In genomic region chr6:36598739-36599318, GRCh38 we compare ENCODE assay signal across 8 cellular contexts. TPM values are rescaled to one million over a fixed set of nuclear protein-coding genes. Genes with fewer than 3 reads are reported as not detected.
DNase-seq lines count a peak whose midpoint lies in the region; ATAC-seq, FAIRE-seq and TF ChIP-seq lines count a peak whose summit lies in the region.

No MANE protein-coding gene starts in this region.

- H3K4me3 ChIP-seq in CD8-positive, alpha-beta T cell (ENCODE audit: low read depth, low read length): peak overlapping the region; percentile 40
- H3K4me3 ChIP-seq in PC-9 (peak overlapping the region; percentile 16; the same call in 1 of the 2 replicates), epithelial cell of esophagus (ENCODE audit: low read length) (peak overlapping the region; percentile 100), pancreas (peak overlapping the region in 3 of 4 donors; percentile 51 to 81 (median 66)), mucosa of descending colon (no peak overlapping the region)

- H3K27ac ChIP-seq in CD8-positive, alpha-beta T cell (ENCODE audit: low read depth, low read length): peak overlapping the region; percentile 10
- H3K27ac ChIP-seq in PC-9 (0 out of 2 replicates have a peak overlapping the region, but pooled peaks have one; percentile 22), pancreas (no peak overlapping the region)

- no peaks in the 10 kb centered on the region for H3K9me2 ChIP-seq in PC-9 (ENCODE audit: insufficient read depth)

- H3K4me1 Mint-ChIP-seq in CD8-positive, alpha-beta T cell (ENCODE audit: low read depth): peaks cover 71% of the 10 kb centered on the region

- peaks cover 69% of the 10 kb centered on the region for H3K4me1 ChIP-seq in CD8-positive, alpha-beta T cell (ENCODE audit: insufficient read depth, low read length)
- H3K4me1 ChIP-seq in PC-9 (replicated peaks; ENCODE audit: insufficient read depth): peaks cover 51% of the 10 kb centered on the region
- H3K4me1 ChIP-seq in pancreas: peaks cover 25 to 63% (median 50%) of the 10 kb centered on the region in 3 donors
- H3K4me1 ChIP-seq in mucosa of descending colon (ENCODE audit: low read depth): peaks cover 54% of the 10 kb centered on the region

- H3K36me3 ChIP-seq in CD8-positive, alpha-beta T cell (ENCODE audit: insufficient read depth, low read length): peaks cover 68% of the 10 kb centered on the region
- peaks cover 88% of the 10 kb centered on the region for H3K36me3 ChIP-seq in PC-9 (ENCODE audit: low read depth)
- peaks cover 5 to 72% (median 54%) of the 10 kb centered on the region in 3 donors for H3K36me3 ChIP-seq in pancreas
- H3K36me3 ChIP-seq in mucosa of descending colon (ENCODE audit: low read depth): peaks cover 23% of the 10 kb centered on the region

- no peak for DNase-seq in CD8-positive, alpha-beta T cell
- DNase-seq in PC-9: no peak
- DNase-seq in epithelial cell of esophagus (ENCODE audit: low read depth): no peak
- no peak for DNase-seq in pancreas
- no peak for DNase-seq in NCI-H2107 treated with DMSO at 0.1 percent for 48 hours (lab: John Stamatoyannopoulos, UW; ENCODE audit: unreplicated experiment)
- DNase-seq in mucosa of descending colon: no peak

- H3K27ac Mint-ChIP-seq in CD8-positive, alpha-beta T cell: peak overlapping the region; percentile 88

- H3K27me3 ChIP-seq in CD8-positive, alpha-beta T cell (ENCODE audit: insufficient read depth, low read length): no peaks in the 10 kb centered on the region
- H3K27me3 ChIP-seq in PC-9 (ENCODE audit: insufficient read depth, low read depth): no peaks in the 10 kb centered on the region
- H3K27me3 ChIP-seq in pancreas: no peaks in the 10 kb centered on the region

- no peaks in the 10 kb centered on the region for H3K9me3 Mint-ChIP-seq in CD8-positive, alpha-beta T cell

- TF ChIP-seq CTCF in CD8-positive, alpha-beta T cell (IDR thresholded peaks at IDR 0.05): no peak
- TF ChIP-seq CTCF in PC-9 (conservative IDR thresholded peaks at IDR 0.05) (no peak), epithelial cell of esophagus (IDR thresholded peaks at IDR 0.05; ENCODE audit: insufficient read depth, low read depth, low read length, missing control alignments) (no peak), pancreas (IDR thresholded peaks at IDR 0.05) (no peak), mucosa of descending colon (IDR thresholded peaks at IDR 0.05) (no peak)

- H3K79me2 ChIP-seq in PC-9 (ENCODE audit: low read depth): peaks cover 97% of the 10 kb centered on the region

- H3K4me3 Mint-ChIP-seq in CD8-positive, alpha-beta T cell: peak overlapping the region; percentile 97

- peaks cover 94% of the 10 kb centered on the region for H3F3A ChIP-seq in PC-9 (ENCODE audit: insufficient read depth, low read depth)

- no peaks in the 10 kb centered on the region for H3K9me3 ChIP-seq in CD8-positive, alpha-beta T cell (ENCODE audit: low read length)
- no peaks in the 10 kb centered on the region for H3K9me3 ChIP-seq in PC-9 (ENCODE audit: insufficient read depth, low read depth)
- H3K9me3 ChIP-seq in pancreas: no peaks in the 10 kb centered on the region
- no peaks in the 10 kb centered on the region for H3K9me3 ChIP-seq in mucosa of descending colon

- BruUV-seq in PC-9 (replicated peaks; lab: Mats Ljungman, UMichigan): no TSS peak

- no peak overlapping the region for H2AFZ ChIP-seq in PC-9

- peak overlapping the region; percentile 94 for H3K4me2 ChIP-seq in PC-9

- no peak for FAIRE-seq in pancreas (lab: Jason Lieb, UNC)

- H3K36me3 Mint-ChIP-seq in CD8-positive, alpha-beta T cell: peaks cover 93% of the 10 kb centered on the region

- H3K27me3 Mint-ChIP-seq in CD8-positive, alpha-beta T cell (ENCODE audit: low read depth): no peaks in the 10 kb centered on the region

- WGBS in pancreas, 2 donors: 49 to 55% methylated on average over 11 of the region's 11 CpGs

- CTCF ChIA-PET in CD8-positive, alpha-beta T cell (lab: Charles Lee): interaction anchor here (0.9 to 4.8 kb wide), 9 partner anchors 10 to 175 kb away, joined by 3 to 22 read pairs (median 4); no protein-coding TSS in a partner anchor
- CTCF ChIA-PET in PC-9 (lab: Charles Lee): no interaction called here

- POLR2A ChIA-PET in CD8-positive, alpha-beta T cell (lab: Charles Lee): interaction anchor here (0.6 to 10.2 kb wide), 8 partner anchors 8 to 168 kb away, joined by 3 to 141 read pairs (median 4); partner anchors contain the start of gene STK38
- POLR2A ChIA-PET in PC-9 (lab: Charles Lee; ENCODE audit: unreplicated experiment): interaction anchor here (0.6 kb wide), 1 partner anchor 125 kb away, joined by 13 read pairs; no protein-coding TSS in a partner anchor

- peaks cover 92% of the 10 kb centered on the region for H4K20me1 ChIP-seq in PC-9 (ENCODE audit: insufficient read depth)

- ATAC-seq in CD8-positive, alpha-beta T cell: no peak
- ATAC-seq in pancreas: no peak
- no peak for ATAC-seq in HG03196 (IDR thresholded peaks at IDR 0.05; ENCODE audit: unreplicated experiment)
- no peak for ATAC-seq in GM19455 (IDR thresholded peaks at IDR 0.05; ENCODE audit: unreplicated experiment)
- ATAC-seq in mucosa of descending colon: no peak

- intact Hi-C loops in CD8-positive, alpha-beta T cell (cut with DNase I, micrococcal nuclease): loop anchor here (5.0 to 10.0 kb wide), 4 partner anchors 474 to 914 kb away; partner anchors contain the start of genes FKBP5 (in 1 of the 2), MAPK14 (in 1 of the 2) and PIM1 (in 1 of the 2)
- intact Hi-C loops in PC-9 (cut with micrococcal nuclease; ENCODE audit: unreplicated experiment) (no loop called here), pancreas (cut with DNase I) (no loop called here), mucosa of descending colon (cut with DNase I, micrococcal nuclease) (loop anchor here in 1 of 2 donors (10.0 kb wide), 1 partner anchor 54 kb away; the partner anchor contains the start of gene STK38)

RNA-seq across cellular contexts. Expression of gene SRSF3, which starts 4.7 kb away (rescaled TPM):
- total RNA-seq in CD8-positive, alpha-beta T cell: 100 to 1,000 TPM; 620 to 627 TPM
- 278 and 282 TPM in 2 replicates for total RNA-seq in PC-9 (2021)
- total RNA-seq in pancreas: 100 to 1,000 TPM in 4 of 6 donors, 10 to 100 TPM in 2; 60.5 to 122 (median 105) TPM
- 100 to 1,000 TPM in 1 of 2 donors, 10 to 100 TPM in 1; 72.8 to 114 TPM for polyA plus RNA-seq in pancreas
- 100 to 1,000 TPM; 176 to 243 (median 229) TPM for total RNA-seq in mucosa of descending colon

RNA-seq across cellular contexts. Expression of gene STK38, which starts 51.5 kb away (rescaled TPM):
- 10 to 100 TPM; 37.6 to 38.7 TPM for total RNA-seq in CD8-positive, alpha-beta T cell
- total RNA-seq in PC-9 (2021) (45.7 and 53.3 TPM in 2 replicates), pancreas (10 to 100 TPM in 2 of 6 donors, 1 to 10 TPM in 4; 4.7 to 18.4 (median 6.9) TPM), mucosa of descending colon (10 to 100 TPM; 67.3 to 80.7 (median 69.9) TPM)
- 10 to 100 TPM; 10.1 to 16.7 TPM for polyA plus RNA-seq in pancreas

Comparison
In these comparisons a context has a peak if more than half of its experiments do, and no peak if none do; other contexts are left out.
1. H3K27ac ChIP-seq: peak in CD8-positive, alpha-beta T cell (single experiment) and PC-9 (single experiment); none in pancreas (0 of 4).
2. intact Hi-C loops: an anchor here in CD8-positive, alpha-beta T cell (5.0 to 10.0 kb wide); none called in PC-9 and pancreas.